ENCODE assay signal across 19 cellular contexts in the genomic region with DNA sequence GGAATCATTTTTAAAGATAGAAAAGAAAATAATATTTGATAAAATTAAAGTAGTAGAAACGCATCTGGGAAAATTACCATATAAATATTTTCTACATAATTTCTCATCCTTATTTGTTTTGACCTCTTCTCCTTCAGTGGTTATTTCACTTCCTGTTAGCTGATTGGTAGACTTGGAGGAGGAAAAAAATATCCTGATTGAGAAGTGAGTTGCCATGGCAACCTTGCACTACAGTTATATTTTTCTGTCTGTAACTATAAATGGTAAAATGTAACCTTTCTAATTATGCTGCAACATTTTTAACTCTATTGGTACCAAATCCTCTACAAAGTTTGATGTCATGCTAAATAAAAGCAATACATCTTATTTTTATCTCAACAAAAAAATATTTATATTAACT. TPM values are rescaled to one million over a fixed set of nuclear protein-coding genes. Genes with fewer than 3 reads are reported as not detected.
DNase-seq lines count a peak whose midpoint lies in the region; ATAC-seq, FAIRE-seq and TF ChIP-seq lines count a peak whose summit lies in the region.
"Had no signal": no experiment of that assay in that cellular context is flagged by ENCODE, and none has a peak within 500 bp of the region (broad histone marks: within the 10 kb centered on the region; RNA-seq: fewer than 3 reads in every experiment).

No MANE protein-coding gene starts in this region.

- no peaks in the 10 kb centered on the region for H3K9me3 ChIP-seq in GM12878 (replicated peaks; ENCODE audit: control insufficient read depth, insufficient read depth, low read length)
- H3K9me3 ChIP-seq: A549, MG63, SJSA1 had no signal

- H3K4me3 ChIP-seq in GM12878: no peak overlapping the region
- H3K4me3 ChIP-seq: A549, GM23338, MG63, PC-9, SJSA1 had no signal

- no peak for TF ChIP-seq CTCF in GM12878 (IDR thresholded peaks at IDR 0.05 in 2 of 3, conservative IDR thresholded peaks at IDR 0.05 in 1 of 3; ENCODE audit: control insufficient read depth in 2 of 3, extremely low read depth in 1 of 3, insufficient read depth in 1 of 3, low read depth in 3 of 3, low read length in 3 of 3)

- intact Hi-C loops in GM12878 (cut with micrococcal nuclease; ENCODE audit: unreplicated experiment): no loop called here

- peak; percentile 24 for DNase-seq in SIG-M5 treated with dmso at 0.1 percent for 504 hours (lab: John Stamatoyannopoulos, UW; ENCODE audit: unreplicated experiment)
- DNase-seq in SIG-M5 (lab: John Stamatoyannopoulos, UW): no peak
- peak; percentile 35 for DNase-seq in NCI-H1694 (lab: John Stamatoyannopoulos, UW)
- DNase-seq in GM12878 (ENCODE audit: low read depth, low spot score): no peak
- no peak for DNase-seq in retina
- DNase-seq in effector CD4-positive, alpha-beta T cell: no peak
- no peak for DNase-seq in stimulated activated naive CD8-positive, alpha-beta T cell treated with anti-CD3 and anti-CD28 coated beads, Interleukin-15, Interleukin-2, amounts not matched to agents 100 U/mL and 50 U/mL, for 24 hours
- DNase-seq: GF-D8, HCEC 1CT, Kasumi-1, MG63, NCI-H1930, PC-9 had no signal

- H3K4me2 ChIP-seq in GM12878 (ENCODE audit: control insufficient read depth, insufficient read depth): no peak overlapping the region
- H3K4me2 ChIP-seq: A549, GM23338, PC-9 had no signal

- H3K9ac ChIP-seq in GM12878 (ENCODE audit: control insufficient read depth, insufficient read depth, low read length): no peak overlapping the region

- POLR2A ChIA-PET in GM12878 (lab: Charles Lee): no interaction called here

- BruUV-seq in GM12878 (replicated peaks; lab: Mats Ljungman, UMichigan): no TSS peak

- no peak for TF ChIP-seq EP300 in GM12878 (IDR thresholded peaks at IDR 0.05; ENCODE audit: borderline replicate concordance in 1 of 2, control insufficient read depth in 1 of 2, low read depth in 2 of 2, low read length in 2 of 2)

- FAIRE-seq in GM12878 (lab: Jason Lieb, UNC): no peak
- FAIRE-seq: A549 had no signal

- H3K4me1 ChIP-seq in GM12878 (ENCODE audit: control insufficient read depth, insufficient read depth, low read length): no peaks in the 10 kb centered on the region
- H3K4me1 ChIP-seq: A549, SJSA1 had no signal

- TF ChIP-seq RAD21 in GM12878 (IDR thresholded peaks at IDR 0.05; ENCODE audit: insufficient read depth, low read depth, low read length): no peak

- H3K27ac ChIP-seq in GM12878 (ENCODE audit: control insufficient read depth, insufficient read depth): no peak overlapping the region
- H3K27ac ChIP-seq: A549, PC-9, RWPE1, SJSA1 had no signal

- WGBS in GM12878 (ENCODE audit: insufficient coverage, insufficient replicate concordance, low lambda C conversion rate, missing lambda C conversion rate): 94% methylated on average over 1 of the region's 1 CpG

- CTCF ChIA-PET in GM12878 (lab: Yijun Ruan, JAX): interaction anchor here (0.9 kb wide), 2 partner anchors 12 to 88 kb away, joined by 3 read pairs; no protein-coding TSS in a partner anchor

- no peaks in the 10 kb centered on the region for H3K36me3 ChIP-seq in GM12878 (ENCODE audit: control insufficient read depth in 2 of 2, insufficient read depth in 2 of 2, low read length in 1 of 2)
- H3K36me3 ChIP-seq: MG63, SJSA1 had no signal

- no peaks in the 10 kb centered on the region; a peak in 2 of 4 replicates for H3K27me3 ChIP-seq in GM12878 (replicated peaks in 1 of 2; ENCODE audit: control insufficient read depth in 2 of 2, insufficient read depth in 2 of 2, low read length in 1 of 2)
- H3K27me3 ChIP-seq: MG63, SJSA1 had no signal

- RAD21 ChIA-PET in GM12878 (lab: Charles Lee; ENCODE audit: unreplicated experiment): no interaction called here

- in situ Hi-C loops in GM12878 (cut with MboI): no loop called here

- H4K20me1 ChIP-seq in GM12878 (ENCODE audit: control insufficient read depth, insufficient read depth): no peaks in the 10 kb centered on the region

- TF ChIP-seq POLR2A in GM12878 (IDR thresholded peaks at IDR 0.05; ENCODE audit: low read depth, low read length): no peak

- H2AFZ ChIP-seq in GM12878 (ENCODE audit: control insufficient read depth, low read depth, low read length): no peak overlapping the region
- H2AFZ ChIP-seq: PC-9 had no signal

- SMC1A ChIA-PET in GM12878 (lab: Charles Lee; ENCODE audit: uncharacterized antibody, unreplicated experiment): no interaction called here

- ATAC-seq in GM12878 (no peak), HG02970 (IDR thresholded peaks at IDR 0.05; ENCODE audit: low FRiP score, unreplicated experiment) (no peak)
- no peak for ATAC-seq in stimulated activated naive CD8-positive, alpha-beta T cell treated with anti-CD3 and anti-CD28 coated beads, Interleukin-15, Interleukin-2, amounts not matched to agents 100 U/mL and 50 U/mL, for 24 hours
- ATAC-seq: A549, GM23338 had no signal

- no peaks in the 10 kb centered on the region for H3K79me2 ChIP-seq in GM12878 (ENCODE audit: control insufficient read depth, insufficient read depth, low read length)

TF ChIP-seq in GM12878, 131 proteins besides CTCF, POLR2A, EP300 and RAD21:
- TF ChIP-seq MEF2B (IDR thresholded peaks at IDR 0.05; ENCODE audit: partially characterized antibody, poor library complexity, severe bottlenecking): no peak
- no peak for TF ChIP-seq SIN3A (IDR thresholded peaks at IDR 0.05; ENCODE audit: low read depth, low read length)
- TF ChIP-seq BMI1 (IDR thresholded peaks at IDR 0.05; ENCODE audit: borderline replicate concordance): peak; percentile 57; the same call in 1 of the 2 replicates

RNA-seq across cellular contexts. Expression of a gene that starts 45.2 kb away (rescaled TPM):
- total RNA-seq in GM12878 (2013; cell fraction: nucleolus; rRNA removed): not detected in 2 replicates
- 0.27 TPM in 1 of 2 replicates, not detected in the other for total RNA-seq in GM12878 (2014; rRNA removed)
- total RNA-seq in GM12878 (2014; rRNA removed; fragmentation: Illumina TruSeq; extraction: Trizol): 0.27 and 0.28 TPM in 2 replicates
- 0.16 and 0.23 TPM in 2 replicates for total RNA-seq in GM12878 (2021)
- not detected for polyA plus RNA-seq in GM12878 (2011; ENCODE audit: low read depth)
- polyA plus RNA-seq in GM12878 (2011; rRNA removed): 0.68 and 1.1 TPM in 2 replicates
- polyA plus RNA-seq in GM12878 (2011; cell fraction: cytosol; rRNA removed): 0.25 and 0.33 TPM in 2 replicates
- polyA plus RNA-seq in GM12878 (2011; cell fraction: nucleus; rRNA removed): 0.90 and 1.0 TPM in 2 replicates
- polyA plus RNA-seq in GM12878 (2012): not detected in 2 replicates
- 0.16 and 0.40 TPM in 2 replicates for polyA plus RNA-seq in GM12878 (2014; fragmentation: Illumina TruSeq; extraction: Trizol)
- polyA plus RNA-seq in GM12878 (2014; fragmentation: Nextera tagmentation; extraction: Ambion mirVana): under 1 TPM; 0.15 to 0.16 TPM
- 0.09 TPM in 1 of 2 replicates, not detected in the other for polyA plus RNA-seq in GM12878 (2014; rRNA removed)
- polyA plus RNA-seq in GM12878 (2016; fragmentation: Nextera tagmentation; extraction: Ambion mirVana): under 1 TPM; 0.13 to 0.34 TPM
- polyA minus RNA-seq in GM12878 (2011; rRNA and poly(A)+ RNA removed): 0.41 and 0.73 TPM in 2 replicates
- 1.1 TPM in 1 of 2 replicates, not detected in the other for polyA minus RNA-seq in GM12878 (2011; cell fraction: cytosol; rRNA and poly(A)+ RNA removed)
- polyA minus RNA-seq in GM12878 (2011; cell fraction: nucleus; rRNA and poly(A)+ RNA removed): 0.24 and 0.48 TPM in 2 replicates
- total RNA-seq: GM23338, SJSA1 had no signal
- polyA plus RNA-seq: GM23338, IgD-negative memory B cell had no signal

Comparison
In these comparisons a context has a peak if more than half of its experiments do, and no peak if none do; other contexts are left out.
1. DNase-seq: peak in SIG-M5 treated with dmso at 0.1 percent for 504 hours (single experiment) and NCI-H1694 (single experiment); none in SIG-M5 (single experiment), GM12878 (single experiment), retina (single experiment), effector CD4-positive, alpha-beta T cell (single experiment) and stimulated activated naive CD8-positive, alpha-beta T cell treated with anti-CD3 and anti-CD28 coated beads, Interleukin-15, Interleukin-2, amounts not matched to agents 100 U/mL and 50 U/mL, for 24 hours (single experiment).